In the genomic region with DNA sequence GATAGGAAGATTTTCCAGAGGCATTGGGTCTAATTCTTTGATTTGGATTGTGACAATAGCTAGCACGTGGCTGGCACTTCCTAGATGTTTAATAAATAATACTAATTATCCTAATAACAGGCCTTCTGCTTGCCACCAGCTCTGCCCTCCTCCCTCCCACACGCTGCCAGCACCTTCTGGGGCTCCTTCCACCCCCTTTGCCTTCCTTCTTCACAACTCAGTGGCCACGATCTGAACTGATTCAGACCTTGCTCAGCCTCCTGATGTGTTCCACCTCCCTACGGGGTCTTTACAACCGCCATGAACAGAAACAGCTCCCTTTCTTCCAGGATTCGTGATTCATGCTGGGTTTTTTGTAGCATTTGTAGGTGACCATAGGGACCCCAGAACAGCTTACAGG, we compare ENCODE assay signal across 26 cellular contexts.
DNase-seq lines count a peak whose midpoint lies in the region; ATAC-seq and TF ChIP-seq lines count a peak whose summit lies in the region.
"Had no signal": no experiment of that assay in that cellular context is flagged by ENCODE, and none has a peak within 500 bp of the region (broad histone marks: within the 10 kb centered on the region; RNA-seq: fewer than 3 reads in every experiment).

No MANE protein-coding gene starts in this region.

- peak overlapping the region; percentile 6 for H3K27ac Mint-ChIP-seq in activated T-helper 1 cell treated with anti-CD3 and anti-CD28 coated beads, Interleukin-12 subunit alpha, Interleukin-12 subunit beta, Interleukin-2, Interleukin-4 antibody, amounts not matched to agents 30 ng/mL and 10 ng/mL and 1 ng/mL, durations not matched to agents 14 hours and 24 hours and 36 hours
- H3K27ac Mint-ChIP-seq: CD4-positive, alpha-beta memory T cell had no signal

- H3K4me3 Mint-ChIP-seq in activated T-helper 1 cell treated with anti-CD3 and anti-CD28 coated beads, Interleukin-12 subunit alpha, Interleukin-12 subunit beta, Interleukin-2, Interleukin-4 antibody, amounts not matched to agents 30 ng/mL and 10 ng/mL and 1 ng/mL, durations not matched to agents 14 hours and 24 hours and 36 hours, result no peak overlapping the region
- H3K4me3 Mint-ChIP-seq: CD4-positive, alpha-beta memory T cell had no signal

- ATAC-seq in activated CD4-positive, CD25-positive, alpha-beta regulatory T cell treated with anti-CD3 and anti-CD28 coated beads, Interleukin-2, amount 50 U/mL, for 24 hours, result no peak
- ATAC-seq: K562, Panc1 had no signal

- peaks cover 2% of the 10 kb centered on the region for H3K4me1 ChIP-seq in suprapubic skin
- H3K4me1 ChIP-seq: Caco-2 had no signal

- WGBS in suprapubic skin, result 88% methylated on average over 6 of the region's 6 CpGs

- H3K4me3 ChIP-seq in suprapubic skin, result no peak overlapping the region
- H3K4me3 ChIP-seq: BLaER1, GM23248, K562, MG63 had no signal

- intact Hi-C loops in activated T-helper 1 cell treated with anti-CD3 and anti-CD28 coated beads, Interleukin-12 subunit alpha, Interleukin-12 subunit beta, Interleukin-2, Interleukin-4 antibody, amounts not matched to agents 30 ng/mL and 10 ng/mL and 1 ng/mL, durations not matched to agents 14 hours and 24 hours and 36 hours (cut with micrococcal nuclease), result no loop called here
- intact Hi-C loops in cardiac septum (cut with DNase I), result no loop called here

- H3K9me3 Mint-ChIP-seq in activated T-helper 1 cell treated with anti-CD3 and anti-CD28 coated beads, Interleukin-12 subunit alpha, Interleukin-12 subunit beta, Interleukin-2, Interleukin-4 antibody, amounts not matched to agents 30 ng/mL and 10 ng/mL and 1 ng/mL, durations not matched to agents 14 hours and 24 hours and 36 hours, result no peaks in the 10 kb centered on the region

- H3K27me3 ChIP-seq in suprapubic skin, result no peaks in the 10 kb centered on the region
- H3K27me3 ChIP-seq: BLaER1, MG63 had no signal

- no peaks in the 10 kb centered on the region for H3K36me3 Mint-ChIP-seq in activated T-helper 1 cell treated with anti-CD3 and anti-CD28 coated beads, Interleukin-12 subunit alpha, Interleukin-12 subunit beta, Interleukin-2, Interleukin-4 antibody, amounts not matched to agents 30 ng/mL and 10 ng/mL and 1 ng/mL, durations not matched to agents 14 hours and 24 hours and 36 hours (ENCODE audit: low read depth)
- H3K36me3 Mint-ChIP-seq: CD4-positive, alpha-beta memory T cell had no signal

- H3K27ac ChIP-seq in suprapubic skin, result no peak overlapping the region
- H3K27ac ChIP-seq: 22Rv1, BLaER1, GM23248 had no signal

- TF ChIP-seq POLR2A in suprapubic skin (IDR thresholded peaks at IDR 0.05), result no peak

- H3K36me3 ChIP-seq in suprapubic skin, result no peaks in the 10 kb centered on the region
- H3K36me3 ChIP-seq: BLaER1, MG63 had no signal

- peaks cover 62% of the 10 kb centered on the region for H3K27me3 Mint-ChIP-seq in activated T-helper 1 cell treated with anti-CD3 and anti-CD28 coated beads, Interleukin-12 subunit alpha, Interleukin-12 subunit beta, Interleukin-2, Interleukin-4 antibody, amounts not matched to agents 30 ng/mL and 10 ng/mL and 1 ng/mL, durations not matched to agents 14 hours and 24 hours and 36 hours (ENCODE audit: insufficient read depth)

- H3K9me3 ChIP-seq in suprapubic skin, result no peaks in the 10 kb centered on the region
- H3K9me3 ChIP-seq: BLaER1, Caco-2, MG63 had no signal

- TF ChIP-seq EP300 in suprapubic skin (IDR thresholded peaks at IDR 0.05), result no peak

- DNase-seq in activated CD4-positive, CD25-positive, alpha-beta regulatory T cell treated with anti-CD3 and anti-CD28 coated beads, Interleukin-2, amount 50 U/mL, for 72 hours, result peak; percentile 8
- no peak for DNase-seq in activated T-helper 1 cell treated with anti-CD3 and anti-CD28 coated beads, Interleukin-12 subunit alpha, Interleukin-12 subunit beta, Interleukin-2, Interleukin-4 antibody, amounts not matched to agents 30 ng/mL and 10 ng/mL and 1 ng/mL, durations not matched to agents 14 hours and 24 hours and 36 hours (ENCODE audit: low spot score)
- DNase-seq in mesenteric fat pad (ENCODE audit: low spot score) (peak; percentile 51), suprapubic skin (ENCODE audit: low spot score in 2 of 2) (peak; percentile 11 to 66), cardiac septum (ENCODE audit: low spot score) (no peak), putamen (ENCODE audit: low spot score) (no peak), NCI-H1417 treated with DMSO at 0.1 percent for 48 hours (lab: John Stamatoyannopoulos, UW) (no peak)
- DNase-seq: ACHN; CD4-positive, alpha-beta memory T cell; DMS 273 treated with DMSO at 0.1 percent for 48 hours; DMS79 treated with DMSO at 0.1 percent for 48 hours; GM23248; HCEC 1CT; MG63; NCI-H1436; NCI-H1930; NCI-H2227 treated with DMSO at 0.1 percent for 48 hours; NCI-H510A; NCI-H748 treated with DMSO at 0.1 percent for 48 hours; SIG-M5 had no signal

- H3K4me1 Mint-ChIP-seq in activated T-helper 1 cell treated with anti-CD3 and anti-CD28 coated beads, Interleukin-12 subunit alpha, Interleukin-12 subunit beta, Interleukin-2, Interleukin-4 antibody, amounts not matched to agents 30 ng/mL and 10 ng/mL and 1 ng/mL, durations not matched to agents 14 hours and 24 hours and 36 hours (ENCODE audit: low read depth), result peaks cover 12% of the 10 kb centered on the region
- H3K4me1 Mint-ChIP-seq: CD4-positive, alpha-beta memory T cell had no signal

- no peak for TF ChIP-seq CTCF in suprapubic skin (IDR thresholded peaks at IDR 0.05)

Comparison
In these comparisons a context has a peak if more than half of its experiments do, and no peak if none do; other contexts are left out.
1. DNase-seq: peak in activated CD4-positive, CD25-positive, alpha-beta regulatory T cell treated with anti-CD3 and anti-CD28 coated beads, Interleukin-2, amount 50 U/mL, for 72 hours (single experiment), mesenteric fat pad (single experiment) and suprapubic skin (2 of 2); none in activated T-helper 1 cell treated with anti-CD3 and anti-CD28 coated beads, Interleukin-12 subunit alpha, Interleukin-12 subunit beta, Interleukin-2, Interleukin-4 antibody, amounts not matched to agents 30 ng/mL and 10 ng/mL and 1 ng/mL, durations not matched to agents 14 hours and 24 hours and 36 hours (single experiment), cardiac septum (single experiment), putamen (single experiment) and NCI-H1417 treated with DMSO at 0.1 percent for 48 hours (single experiment).